In the genomic region with DNA sequence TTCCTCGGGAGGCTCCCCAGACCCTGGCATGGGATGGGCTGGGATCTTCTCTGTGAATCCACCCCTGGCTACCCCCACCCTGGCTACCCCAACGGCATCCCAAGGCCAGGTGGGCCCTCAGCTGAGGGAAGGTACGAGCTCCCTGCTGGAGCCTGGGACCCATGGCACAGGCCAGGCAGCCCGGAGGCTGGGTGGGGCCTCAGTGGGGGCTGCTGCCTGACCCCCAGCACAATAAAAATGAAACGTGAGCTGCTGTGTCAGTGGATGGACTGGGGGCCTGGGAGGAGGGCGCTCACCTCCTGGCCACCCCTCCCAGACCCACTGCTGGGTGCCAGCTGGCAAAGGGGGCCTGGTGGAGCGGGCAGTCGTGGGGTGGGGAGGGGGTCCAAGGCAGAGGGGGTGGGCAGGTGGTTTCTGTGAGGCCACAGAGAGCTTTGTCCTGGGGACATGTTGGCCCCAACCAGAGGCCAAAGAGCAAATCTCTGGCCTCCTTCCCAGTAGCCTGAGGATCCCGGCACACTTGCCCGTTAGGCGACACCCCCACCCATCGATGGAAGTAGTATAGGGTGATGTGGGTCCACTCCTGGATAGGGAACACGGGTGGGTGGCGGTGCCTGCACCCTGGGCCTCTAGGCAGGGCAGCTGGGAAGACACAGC, we compare ENCODE assay signal across 21 cellular contexts. TPM values are rescaled to one million over a fixed set of nuclear protein-coding genes. Genes with fewer than 3 reads are reported as not detected.
A peak's percentile ranks its signal among the peaks of the same experiment; 100 is the strongest.
DNase-seq lines count a peak whose midpoint lies in the region; ATAC-seq and TF ChIP-seq lines count a peak whose summit lies in the region.
"Had no signal": no experiment of that assay in that cellular context is flagged by ENCODE, and none has a peak within 500 bp of the region (broad histone marks: within the 10 kb centered on the region; RNA-seq: fewer than 3 reads in every experiment).

No MANE protein-coding gene starts in this region.

- H4K8ac ChIP-seq in neuronal stem cell (ENCODE audit: low read depth, low read length) = no peak overlapping the region

- H4K91ac ChIP-seq in neuronal stem cell (ENCODE audit: low read depth, low read length, poor library complexity) = no peak overlapping the region

- no peak overlapping the region for H2AFZ ChIP-seq in neuronal stem cell (ENCODE audit: low read length)

- H3K23ac ChIP-seq in neuronal stem cell (ENCODE audit: low read depth, low read length, poor library complexity) = no peak overlapping the region

- no peak for TF ChIP-seq CTCF in cardiac muscle cell (IDR thresholded peaks at IDR 0.05; ENCODE audit: low read depth, low read length)

- intact Hi-C loops in left ventricle myocardium superior (cut with micrococcal nuclease) = no loop called here

- H2BK12ac ChIP-seq in neuronal stem cell (ENCODE audit: low read length) = no peak overlapping the region

- H2AK5ac ChIP-seq in neuronal stem cell (ENCODE audit: low read depth, low read length) = no peak overlapping the region

- H3K27me3 ChIP-seq in cardiac muscle cell (no peaks in the 10 kb centered on the region), neuronal stem cell (ENCODE audit: control insufficient read depth in 3 of 3, insufficient read depth in 3 of 3, low read depth in 1 of 3, low read length in 3 of 3) (no peaks in the 10 kb centered on the region)

- no peak overlapping the region for H3K4me2 ChIP-seq in neuronal stem cell (ENCODE audit: insufficient read depth, low read length, poor library complexity, severe bottlenecking)

- H2BK120ac ChIP-seq in neuronal stem cell (ENCODE audit: low read depth, low read length) = peak overlapping the region; percentile 67

- H3K79me1 ChIP-seq in neuronal stem cell (ENCODE audit: low read depth, low read length) = no peaks in the 10 kb centered on the region

- no peak overlapping the region for H2BK15ac ChIP-seq in neuronal stem cell (ENCODE audit: low read length)

- H3K14ac ChIP-seq in neuronal stem cell (ENCODE audit: low read length) = no peak overlapping the region

- no peaks in the 10 kb centered on the region for H3K36me3 ChIP-seq in cardiac muscle cell
- H3K36me3 ChIP-seq in neuronal stem cell (replicated peaks in 1 of 2; ENCODE audit: control insufficient read depth in 2 of 2, insufficient read depth in 2 of 2, low read length in 2 of 2) = no peaks in the 10 kb centered on the region
- H3K36me3 ChIP-seq: breast epithelium, SJCRH30, uterus had no signal

- no peak for DNase-seq in cardiac muscle cell (ENCODE audit: low read depth in 1 of 2, low spot score in 1 of 2)
- no peak for DNase-seq in left ventricle myocardium superior
- peak; percentile 61 for DNase-seq in dermis blood vessel endothelial cell
- DNase-seq in neuronal stem cell (ENCODE audit: low spot score) = no peak
- DNase-seq in NCI-H748 (lab: John Stamatoyannopoulos, UW; ENCODE audit: unreplicated experiment) = no peak
- DNase-seq: activated B cell treated with CpG ODN at 0.5 μM for 24 hours; activated CD4-positive, alpha-beta T cell treated with anti-CD3 and anti-CD28 coated beads, Interleukin-2, amount 50 U/mL, for 48 hours; activated gamma-delta T cell treated with Interleukin-2 at 50 U/mL for 16 hours; activated T-cell treated with anti-CD3 and anti-CD28 coated beads for 4 hours; cortex of kidney; H9; NCI-H2029; NCI-H226; SJCRH30; stimulated activated CD8-positive, alpha-beta memory T cell treated with anti-CD3 and anti-CD28 coated beads, Interleukin-4, amount 100 ng/mL, for 48 hours; T-helper 17 cell; uterus had no signal

- H3K4me3 ChIP-seq in cardiac muscle cell (no peak overlapping the region), neuronal stem cell (ENCODE audit: low read length in 2 of 2) (no peak overlapping the region)
- H3K4me3 ChIP-seq: breast epithelium, SJCRH30, uterus had no signal

- WGBS in neuronal stem cell (ENCODE audit: extremely low coverage in 2 of 2, insufficient read length in 2 of 2, insufficient replicate concordance in 1 of 2), 2 donors = no CpG with 5 or more reads among the region's 14 CpGs

- ATAC-seq in left ventricle myocardium superior (no peak), GM18517 (IDR thresholded peaks at IDR 0.05; ENCODE audit: unreplicated experiment) (no peak)
- ATAC-seq: T-helper 17 cell had no signal

- no peak overlapping the region for H2BK5ac ChIP-seq in neuronal stem cell (ENCODE audit: low read length)

- H3K9me3 ChIP-seq in cardiac muscle cell (ENCODE audit: low read depth) (no peaks in the 10 kb centered on the region), neuronal stem cell (replicated peaks in 1 of 2; ENCODE audit: control insufficient read depth in 2 of 2, insufficient read depth in 1 of 2, low read depth in 1 of 2, low read length in 2 of 2) (no peaks in the 10 kb centered on the region)
- H3K9me3 ChIP-seq: breast epithelium, SJCRH30, uterus had no signal

- no peak overlapping the region for H3K4ac ChIP-seq in neuronal stem cell (ENCODE audit: low read length)

- peak overlapping the region; percentile 28 for H3K27ac ChIP-seq in cardiac muscle cell
- H3K27ac ChIP-seq in neuronal stem cell (replicated peaks; ENCODE audit: low read length) = no peak overlapping the region
- H3K27ac ChIP-seq: 22Rv1, breast epithelium, SJCRH30, uterus had no signal

- no peak overlapping the region for H3K9ac ChIP-seq in neuronal stem cell (ENCODE audit: low read depth, low read length, poor library complexity)

- H3K4me1 ChIP-seq in cardiac muscle cell (ENCODE audit: low read depth) = peaks cover 1% of the 10 kb centered on the region
- H3K4me1 ChIP-seq in neuronal stem cell (ENCODE audit: control insufficient read depth in 2 of 2, insufficient read depth in 1 of 2, low read depth in 1 of 2, low read length in 2 of 2) = peaks cover 2 to 14% of the 10 kb centered on the region in 2 donors
- H3K4me1 ChIP-seq: breast epithelium had no signal

- peak overlapping the region; percentile 11 for H3K18ac ChIP-seq in neuronal stem cell (ENCODE audit: low read length)

RNA-seq across cellular contexts. Expression of gene EGFL7, which starts 9.8 kb away (rescaled TPM):
- total RNA-seq in cardiac muscle cell (64.1 and 82.9 TPM in 2 replicates), left ventricle myocardium superior (63.8 TPM), dermis blood vessel endothelial cell (571 and 768 TPM in 2 replicates)
- polyA plus RNA-seq in cardiac muscle cell = 50.9 and 90.0 TPM in 2 replicates
- 33.1 TPM for polyA plus RNA-seq in neuronal stem cell (2013, experiment 1 of 2)
- polyA plus RNA-seq in neuronal stem cell (2013, experiment 2 of 2) = 32.0 TPM
- total RNA-seq: activated B cell treated with CpG ODN at 0.5 μM for 24 hours had no signal

RNA-seq across cellular contexts. Expression of gene AGPAT2, which starts 14.7 kb away (rescaled TPM):
- total RNA-seq in cardiac muscle cell (59.0 and 72.5 TPM in 2 replicates), left ventricle myocardium superior (53.8 TPM), dermis blood vessel endothelial cell (46.1 and 62.6 TPM in 2 replicates)
- 103 and 104 TPM in 2 replicates for polyA plus RNA-seq in cardiac muscle cell
- polyA plus RNA-seq in neuronal stem cell (2013, experiment 1 of 2) = 3.7 TPM
- 3.5 TPM for polyA plus RNA-seq in neuronal stem cell (2013, experiment 2 of 2)

RNA-seq across cellular contexts. Expression of gene DIPK1B, which starts 39.8 kb away (rescaled TPM):
- total RNA-seq in cardiac muscle cell (163 and 188 TPM in 2 replicates), left ventricle myocardium superior (22.3 TPM), dermis blood vessel endothelial cell (172 and 238 TPM in 2 replicates)
- 162 and 190 TPM in 2 replicates for polyA plus RNA-seq in cardiac muscle cell
- 40.0 TPM for polyA plus RNA-seq in neuronal stem cell (2013, experiment 1 of 2)
- polyA plus RNA-seq in neuronal stem cell (2013, experiment 2 of 2) = 39.1 TPM
- total RNA-seq: myocyte had no signal
